Comparison of ENCODE assay signal across 21 cellular contexts in genomic region chr4:156838761-156839160, GRCh38.
DNase-seq lines count a peak whose midpoint lies in the region; ATAC-seq and TF ChIP-seq lines count a peak whose summit lies in the region.
"Had no signal": no experiment of that assay in that cellular context is flagged by ENCODE, and none has a peak within 500 bp of the region (broad histone marks: within the 10 kb centered on the region; RNA-seq: fewer than 3 reads in every experiment).

No MANE protein-coding gene starts in this region.

- H3K36me3 ChIP-seq in heart right ventricle: no peaks in the 10 kb centered on the region
- H3K36me3 ChIP-seq: BLaER1 treated with 17β-estradiol and CSF1 and Interleukin-3, amounts not matched to agents 10 nM and 100 nM; breast epithelium; neutrophil; thoracic aorta had no signal

- intact Hi-C loops in heart right ventricle (cut with DNase I): no loop called here

- ATAC-seq in GM19328 (IDR thresholded peaks at IDR 0.05; ENCODE audit: unreplicated experiment) (no peak), heart right ventricle (no peak)
- ATAC-seq: stimulated activated effector memory CD8-positive, alpha-beta T cell treated with anti-CD3 and anti-CD28 coated beads, Interleukin-12 subunit alpha, Interleukin-12 subunit beta, amount 100 ng/mL, for 72 hours had no signal

- no peak overlapping the region for H3K27ac ChIP-seq in heart right ventricle
- H3K27ac ChIP-seq: BLaER1 treated with 17β-estradiol and CSF1 and Interleukin-3, amounts not matched to agents 10 nM and 100 nM; breast epithelium; neutrophil; SJSA1 had no signal

- H3K27me3 ChIP-seq in heart right ventricle: no peaks in the 10 kb centered on the region
- H3K27me3 ChIP-seq: BLaER1 treated with 17β-estradiol and CSF1 and Interleukin-3, amounts not matched to agents 10 nM and 100 nM; breast epithelium; neutrophil; SJSA1 had no signal

- no peak for TF ChIP-seq CTCF in heart right ventricle (IDR thresholded peaks at IDR 0.05)

- peaks cover 0 to 44% (median 19%) of the 10 kb centered on the region in 11 donors for H3K9me3 ChIP-seq in heart right ventricle
- H3K9me3 ChIP-seq: neutrophil, thoracic aorta had no signal

- 89 to 92% methylated on average over 5 of the region's 5 CpGs for WGBS in heart right ventricle, 2 donors

- peaks cover 0 to 10% (median 0%) of the 10 kb centered on the region in 9 donors for H3K4me1 ChIP-seq in heart right ventricle
- H3K4me1 ChIP-seq: BLaER1 treated with 17β-estradiol and CSF1 and Interleukin-3, amounts not matched to agents 10 nM and 100 nM; breast epithelium; SJSA1 had no signal

- DNase-seq in NCI-H748 (lab: John Stamatoyannopoulos, UW; ENCODE audit: unreplicated experiment) (peak; percentile 4), NCI-H748 treated with DMSO at 0.1 percent for 48 hours (lab: John Stamatoyannopoulos, UW) (no peak), NCI-H82 (lab: John Stamatoyannopoulos, UW) (peak; percentile 47), fibroblast of peridontal ligament (ENCODE audit: extremely low read depth) (peak; percentile 27), NOMO-1 treated with DMSO at 0.1 percent for 48 hours (lab: John Stamatoyannopoulos, UW; ENCODE audit: unreplicated experiment) (no peak), heart right ventricle (no peak)
- DNase-seq in activated T-cell treated with anti-CD3 and anti-CD28 coated beads, Interleukin-2, amount 50 U/mL, for 1 hour: no peak
- DNase-seq: activated B cell treated with CpG ODN at 0.5 μM for 24 hours; activated naive CD8-positive, alpha-beta T cell treated with anti-CD3 and anti-CD28 coated beads for 36 hours; hippocampal formation; MM.1S; NCI-H510A treated with DMSO at 0.1 percent for 48 hours; stimulated activated CD4-positive, alpha-beta T cell treated with anti-CD3 and anti-CD28 coated beads, Interleukin-15, amount 100 ng/mL, for 24 hours; T-helper 2 cell had no signal

- no peak overlapping the region for H3K4me3 ChIP-seq in heart right ventricle
- H3K4me3 ChIP-seq: BLaER1 treated with 17β-estradiol and CSF1 and Interleukin-3, amounts not matched to agents 10 nM and 100 nM; breast epithelium; SJSA1 had no signal

Comparison
In these comparisons a context has a peak if more than half of its experiments do, and no peak if none do; other contexts are left out.
1. DNase-seq: peak in NCI-H748 (single experiment), NCI-H82 (single experiment) and fibroblast of peridontal ligament (single experiment); none in NCI-H748 treated with DMSO at 0.1 percent for 48 hours (single experiment), NOMO-1 treated with DMSO at 0.1 percent for 48 hours (single experiment), heart right ventricle (0 of 2) and activated T-cell treated with anti-CD3 and anti-CD28 coated beads, Interleukin-2, amount 50 U/mL, for 1 hour (single experiment).